1 cellular context compared by ENCODE assay signal in the genomic region with DNA sequence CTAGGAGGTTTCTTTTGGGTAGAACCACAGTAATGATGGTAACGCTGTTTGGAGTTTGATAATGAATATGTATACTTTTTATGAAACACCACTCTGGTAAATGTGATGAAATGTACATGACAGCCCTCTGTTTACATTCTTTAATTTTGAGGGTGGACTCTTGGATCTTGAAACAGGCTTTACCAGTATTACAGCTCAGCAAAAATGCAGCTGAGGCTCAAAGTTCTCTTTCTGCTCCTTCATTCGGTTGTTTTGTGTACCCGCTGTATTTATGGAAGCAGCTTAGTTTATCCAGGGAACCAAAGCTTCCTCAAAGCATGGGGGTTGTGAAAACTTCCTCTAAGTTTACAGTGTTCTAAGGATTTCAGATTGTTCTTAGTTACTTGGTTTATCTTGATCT.
A peak's percentile ranks its signal among the peaks of the same experiment; 100 is the strongest.
TF ChIP-seq lines count a peak whose summit lies in the region.

No MANE protein-coding gene starts in this region.

TF ChIP-seq in HepG2, 621 proteins besides CTCF, POLR2A, EP300 and RAD21 (continued from another document and continues in another):
- TF ChIP-seq, protein P1, sequence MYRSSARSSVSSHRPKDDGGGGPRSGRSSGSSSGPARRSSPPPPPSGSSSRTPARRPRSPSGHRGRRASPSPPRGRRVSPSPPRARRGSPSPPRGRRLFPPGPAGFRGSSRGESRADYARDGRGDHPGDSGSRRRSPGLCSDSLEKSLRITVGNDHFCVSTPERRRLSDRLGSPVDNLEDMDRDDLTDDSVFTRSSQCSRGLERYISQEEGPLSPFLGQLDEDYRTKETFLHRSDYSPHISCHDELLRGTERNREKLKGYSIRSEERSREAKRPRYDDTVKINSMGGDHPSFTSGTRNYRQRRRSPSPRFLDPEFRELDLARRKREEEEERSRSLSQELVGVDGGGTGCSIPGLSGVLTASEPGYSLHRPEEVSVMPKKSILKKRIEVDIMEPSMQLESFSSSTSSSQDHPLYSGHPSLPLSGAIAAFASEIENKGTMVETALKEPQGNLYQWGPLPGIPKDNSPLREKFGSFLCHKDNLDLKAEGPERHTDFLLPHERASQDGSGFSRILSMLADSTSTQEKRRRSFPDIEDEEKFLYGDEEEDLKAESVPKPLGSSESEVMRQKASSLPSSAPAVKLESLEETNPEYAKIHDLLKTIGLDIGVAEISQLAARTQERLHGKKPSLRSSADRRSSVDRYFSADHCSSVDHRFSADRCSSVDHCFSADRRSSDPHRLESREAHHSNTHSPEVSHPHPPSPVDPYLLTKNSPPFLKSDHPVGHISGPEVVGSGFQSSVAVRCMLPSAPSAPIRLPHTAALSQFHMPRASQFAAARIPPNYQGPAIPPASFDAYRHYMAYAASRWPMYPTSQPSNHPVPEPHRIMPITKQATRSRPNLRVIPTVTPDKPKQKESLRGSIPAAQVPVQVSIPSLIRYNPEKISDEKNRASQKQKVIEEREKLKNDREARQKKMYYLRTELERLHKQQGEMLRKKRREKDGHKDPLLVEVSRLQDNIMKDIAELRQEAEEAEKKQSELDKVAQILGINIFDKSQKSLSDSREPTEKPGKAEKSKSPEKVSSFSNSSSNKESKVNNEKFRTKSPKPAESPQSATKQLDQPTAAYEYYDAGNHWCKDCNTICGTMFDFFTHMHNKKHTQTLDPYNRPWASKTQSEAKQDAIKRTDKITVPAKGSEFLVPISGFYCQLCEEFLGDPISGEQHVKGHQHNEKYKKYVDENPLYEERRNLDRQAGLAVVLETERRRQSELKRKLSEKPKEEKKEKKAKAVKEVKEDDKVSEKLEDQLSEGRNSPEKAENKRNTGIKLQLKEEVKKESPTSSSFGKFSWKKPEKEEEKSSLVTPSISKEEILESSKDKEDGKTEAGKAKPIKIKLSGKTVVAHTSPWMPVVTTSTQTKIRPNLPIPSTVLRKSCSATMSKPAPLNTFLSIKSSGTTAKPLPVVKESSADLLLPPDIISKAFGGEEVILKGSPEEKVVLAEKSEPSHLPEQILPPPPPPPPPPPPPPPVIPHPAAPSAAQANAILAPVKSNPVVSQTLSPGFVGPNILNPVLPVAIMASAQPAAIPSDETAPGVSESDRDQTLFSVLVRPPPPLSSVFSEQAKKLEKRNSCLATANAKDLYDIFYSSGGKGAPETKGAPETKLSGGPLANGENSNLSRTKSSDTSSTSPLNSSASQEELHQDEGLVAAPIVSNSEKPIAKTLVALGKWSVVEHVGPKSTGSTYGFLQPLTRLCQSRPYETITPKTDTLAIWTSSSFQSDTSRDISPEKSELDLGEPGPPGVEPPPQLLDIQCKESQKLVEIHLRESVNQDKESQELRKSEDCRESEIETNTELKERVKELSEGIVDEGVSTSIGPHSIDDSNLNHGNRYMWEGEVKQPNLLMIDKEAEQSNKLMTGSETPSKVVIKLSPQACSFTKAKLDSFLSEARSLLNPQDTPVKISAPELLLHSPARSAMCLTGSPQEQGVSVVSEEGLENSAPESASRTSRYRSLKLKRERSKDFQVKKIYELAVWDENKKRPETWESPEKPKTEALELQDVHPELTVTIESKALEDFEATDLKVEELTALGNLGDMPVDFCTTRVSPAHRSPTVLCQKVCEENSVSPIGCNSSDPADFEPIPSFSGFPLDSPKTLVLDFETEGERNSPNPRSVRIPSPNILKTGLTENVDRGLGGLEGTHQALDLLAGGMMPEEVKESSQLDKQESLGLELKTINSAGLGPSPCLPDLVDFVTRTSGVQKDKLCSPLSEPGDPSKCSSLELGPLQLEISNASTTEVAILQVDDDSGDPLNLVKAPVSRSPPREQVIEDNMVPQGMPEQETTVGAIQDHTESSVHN (CRISPR knock-in tag; IDR thresholded peaks at IDR 0.05), result no peak
- TF ChIP-seq HNF4G (IDR thresholded peaks at IDR 0.05; ENCODE audit: borderline replicate concordance, low read depth, low read length) (peak; percentile 91), HNF4G (CRISPR knock-in tag; IDR thresholded peaks at IDR 0.05; ENCODE audit: borderline replicate concordance, low read depth) (peak; percentile 83; the same call in 1 of the 2 replicates), ZNF816 (CRISPR knock-in tag; IDR thresholded peaks at IDR 0.05; ENCODE audit: borderline replicate concordance) (peak; percentile 83; the same call in 1 of the 2 replicates), ZNF382 (CRISPR knock-in tag; IDR thresholded peaks at IDR 0.05; ENCODE audit: borderline replicate concordance) (no peak), MAFF (IDR thresholded peaks at IDR 0.05; ENCODE audit: low read depth, low read length) (peak; percentile 87), SRSF1 (optimal IDR thresholded peaks at IDR 0.05; ENCODE audit: low read depth, low read length) (no peak), ZNF337 (CRISPR knock-in tag; IDR thresholded peaks at IDR 0.05; ENCODE audit: borderline replicate concordance, low read depth) (no peak), IKZF4 (CRISPR knock-in tag; IDR thresholded peaks at IDR 0.05; ENCODE audit: borderline replicate concordance, low read depth, not compliant biosample characterization) (no peak), ZNF335 (CRISPR knock-in tag; IDR thresholded peaks at IDR 0.05) (no peak), MLX (CRISPR knock-in tag; IDR thresholded peaks at IDR 0.05) (no peak; the same call in 1 of the 2 replicates), PHF20 (CRISPR knock-in tag; IDR thresholded peaks at IDR 0.05) (no peak), ZNF260 (CRISPR knock-in tag; IDR thresholded peaks at IDR 0.05; ENCODE audit: borderline replicate concordance, low read depth) (no peak), CEBPB (IDR thresholded peaks at IDR 0.05; ENCODE audit: borderline replicate concordance, low read depth, low read length) (peak; percentile 52; the same call in 1 of the 2 replicates), ZNF343 (CRISPR knock-in tag; IDR thresholded peaks at IDR 0.05) (no peak), THAP7 (CRISPR knock-in tag; IDR thresholded peaks at IDR 0.05) (no peak), ZNF33A (CRISPR knock-in tag; IDR thresholded peaks at IDR 0.05; ENCODE audit: borderline replicate concordance) (no peak), PAWR (CRISPR knock-in tag; IDR thresholded peaks at IDR 0.05; ENCODE audit: borderline replicate concordance) (no peak), ZNF7 (CRISPR knock-in tag; IDR thresholded peaks at IDR 0.05) (no peak), NPAS2 (CRISPR knock-in tag; IDR thresholded peaks at IDR 0.05; ENCODE audit: borderline replicate concordance) (no peak), KDM6A (CRISPR knock-in tag; IDR thresholded peaks at IDR 0.05; ENCODE audit: low read depth) (peak; percentile 88), ZFP41 (CRISPR knock-in tag; IDR thresholded peaks at IDR 0.05; ENCODE audit: borderline replicate concordance) (no peak), ZNF703 (CRISPR knock-in tag; IDR thresholded peaks at IDR 0.05; ENCODE audit: borderline replicate concordance) (no peak), TCF12 (IDR thresholded peaks at IDR 0.05) (no peak), TCF12 (CRISPR knock-in tag; IDR thresholded peaks at IDR 0.05) (no peak), ATF1 (CRISPR knock-in tag; IDR thresholded peaks at IDR 0.05) (peak; percentile 32; the same call in 1 of the 2 replicates), ZNF678 (CRISPR knock-in tag; IDR thresholded peaks at IDR 0.05) (no peak)
- TF ChIP-seq, protein P2, sequence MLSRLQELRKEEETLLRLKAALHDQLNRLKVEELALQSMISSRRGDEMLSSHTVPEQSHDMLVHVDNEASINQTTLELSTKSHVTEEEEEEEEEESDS (CRISPR knock-in tag; IDR thresholded peaks at IDR 0.05; ENCODE audit: borderline replicate concordance), result no peak
- TF ChIP-seq, protein P3, sequence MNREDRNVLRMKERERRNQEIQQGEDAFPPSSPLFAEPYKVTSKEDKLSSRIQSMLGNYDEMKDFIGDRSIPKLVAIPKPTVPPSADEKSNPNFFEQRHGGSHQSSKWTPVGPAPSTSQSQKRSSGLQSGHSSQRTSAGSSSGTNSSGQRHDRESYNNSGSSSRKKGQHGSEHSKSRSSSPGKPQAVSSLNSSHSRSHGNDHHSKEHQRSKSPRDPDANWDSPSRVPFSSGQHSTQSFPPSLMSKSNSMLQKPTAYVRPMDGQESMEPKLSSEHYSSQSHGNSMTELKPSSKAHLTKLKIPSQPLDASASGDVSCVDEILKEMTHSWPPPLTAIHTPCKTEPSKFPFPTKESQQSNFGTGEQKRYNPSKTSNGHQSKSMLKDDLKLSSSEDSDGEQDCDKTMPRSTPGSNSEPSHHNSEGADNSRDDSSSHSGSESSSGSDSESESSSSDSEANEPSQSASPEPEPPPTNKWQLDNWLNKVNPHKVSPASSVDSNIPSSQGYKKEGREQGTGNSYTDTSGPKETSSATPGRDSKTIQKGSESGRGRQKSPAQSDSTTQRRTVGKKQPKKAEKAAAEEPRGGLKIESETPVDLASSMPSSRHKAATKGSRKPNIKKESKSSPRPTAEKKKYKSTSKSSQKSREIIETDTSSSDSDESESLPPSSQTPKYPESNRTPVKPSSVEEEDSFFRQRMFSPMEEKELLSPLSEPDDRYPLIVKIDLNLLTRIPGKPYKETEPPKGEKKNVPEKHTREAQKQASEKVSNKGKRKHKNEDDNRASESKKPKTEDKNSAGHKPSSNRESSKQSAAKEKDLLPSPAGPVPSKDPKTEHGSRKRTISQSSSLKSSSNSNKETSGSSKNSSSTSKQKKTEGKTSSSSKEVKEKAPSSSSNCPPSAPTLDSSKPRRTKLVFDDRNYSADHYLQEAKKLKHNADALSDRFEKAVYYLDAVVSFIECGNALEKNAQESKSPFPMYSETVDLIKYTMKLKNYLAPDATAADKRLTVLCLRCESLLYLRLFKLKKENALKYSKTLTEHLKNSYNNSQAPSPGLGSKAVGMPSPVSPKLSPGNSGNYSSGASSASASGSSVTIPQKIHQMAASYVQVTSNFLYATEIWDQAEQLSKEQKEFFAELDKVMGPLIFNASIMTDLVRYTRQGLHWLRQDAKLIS (CRISPR knock-in tag; IDR thresholded peaks at IDR 0.05), result no peak
- TF ChIP-seq, protein P4, sequence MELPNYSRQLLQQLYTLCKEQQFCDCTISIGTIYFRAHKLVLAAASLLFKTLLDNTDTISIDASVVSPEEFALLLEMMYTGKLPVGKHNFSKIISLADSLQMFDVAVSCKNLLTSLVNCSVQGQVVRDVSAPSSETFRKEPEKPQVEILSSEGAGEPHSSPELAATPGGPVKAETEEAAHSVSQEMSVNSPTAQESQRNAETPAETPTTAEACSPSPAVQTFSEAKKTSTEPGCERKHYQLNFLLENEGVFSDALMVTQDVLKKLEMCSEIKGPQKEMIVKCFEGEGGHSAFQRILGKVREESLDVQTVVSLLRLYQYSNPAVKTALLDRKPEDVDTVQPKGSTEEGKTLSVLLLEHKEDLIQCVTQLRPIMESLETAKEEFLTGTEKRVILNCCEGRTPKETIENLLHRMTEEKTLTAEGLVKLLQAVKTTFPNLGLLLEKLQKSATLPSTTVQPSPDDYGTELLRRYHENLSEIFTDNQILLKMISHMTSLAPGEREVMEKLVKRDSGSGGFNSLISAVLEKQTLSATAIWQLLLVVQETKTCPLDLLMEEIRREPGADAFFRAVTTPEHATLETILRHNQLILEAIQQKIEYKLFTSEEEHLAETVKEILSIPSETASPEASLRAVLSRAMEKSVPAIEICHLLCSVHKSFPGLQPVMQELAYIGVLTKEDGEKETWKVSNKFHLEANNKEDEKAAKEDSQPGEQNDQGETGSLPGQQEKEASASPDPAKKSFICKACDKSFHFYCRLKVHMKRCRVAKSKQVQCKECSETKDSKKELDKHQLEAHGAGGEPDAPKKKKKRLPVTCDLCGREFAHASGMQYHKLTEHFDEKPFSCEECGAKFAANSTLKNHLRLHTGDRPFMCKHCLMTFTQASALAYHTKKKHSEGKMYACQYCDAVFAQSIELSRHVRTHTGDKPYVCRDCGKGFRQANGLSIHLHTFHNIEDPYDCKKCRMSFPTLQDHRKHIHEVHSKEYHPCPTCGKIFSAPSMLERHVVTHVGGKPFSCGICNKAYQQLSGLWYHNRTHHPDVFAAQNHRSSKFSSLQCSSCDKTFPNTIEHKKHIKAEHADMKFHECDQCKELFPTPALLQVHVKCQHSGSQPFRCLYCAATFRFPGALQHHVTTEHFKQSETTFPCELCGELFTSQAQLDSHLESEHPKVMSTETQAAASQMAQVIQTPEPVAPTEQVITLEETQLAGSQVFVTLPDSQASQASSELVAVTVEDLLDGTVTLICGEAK (IDR thresholded peaks at IDR 0.05), result no peak
- TF ChIP-seq, protein P4 (CRISPR knock-in tag; IDR thresholded peaks at IDR 0.05), result no peak; the same call in 1 of the 2 replicates
